In genomic region chr11:45676522-45677095, GRCh38 we compare ENCODE assay signal across 12 cellular contexts. TPM values are rescaled to one million over a fixed set of nuclear protein-coding genes. Genes with fewer than 3 reads are reported as not detected.
DNase-seq lines count a peak whose midpoint lies in the region; ATAC-seq and TF ChIP-seq lines count a peak whose summit lies in the region.
"Had no signal": no experiment of that assay in that cellular context is flagged by ENCODE, and none has a peak within 500 bp of the region (broad histone marks: within the 10 kb centered on the region; RNA-seq: fewer than 3 reads in every experiment).

No MANE protein-coding gene starts in this region.

- ATAC-seq in GM18498 (IDR thresholded peaks at IDR 0.05; ENCODE audit: unreplicated experiment) (peak; percentile 87), GM19395 (IDR thresholded peaks at IDR 0.05; ENCODE audit: unreplicated experiment) (peak; percentile 92), HG02678 (IDR thresholded peaks at IDR 0.05; ENCODE audit: unreplicated experiment) (peak; percentile 88), HG03432 (IDR thresholded peaks at IDR 0.05; ENCODE audit: unreplicated experiment) (peak; percentile 94), psoas muscle (no peak)

- peaks cover 4% of the 10 kb centered on the region for H3K27me3 Mint-ChIP-seq in mesothelial cell of epicardium (ENCODE audit: low read depth)

- H3K4me3 Mint-ChIP-seq in mesothelial cell of epicardium, result no peak overlapping the region

- no peak overlapping the region for H3K27ac ChIP-seq in psoas muscle
- H3K27ac ChIP-seq: esophagus squamous epithelium, KMS-11, SJCRH30 had no signal

- TF ChIP-seq CTCF in psoas muscle (IDR thresholded peaks at IDR 0.05), result no peak
- TF ChIP-seq CTCF in mesothelial cell of epicardium (IDR thresholded peaks at IDR 0.05; ENCODE audit: unreplicated experiment), result no peak

- no peaks in the 10 kb centered on the region for H3K36me3 ChIP-seq in psoas muscle (ENCODE audit: insufficient read depth in 1 of 2, low read depth in 1 of 2)
- H3K36me3 ChIP-seq: esophagus squamous epithelium, SJCRH30 had no signal

- no peaks in the 10 kb centered on the region for H3K9me3 Mint-ChIP-seq in mesothelial cell of epicardium

- H3K4me1 Mint-ChIP-seq in mesothelial cell of epicardium, result no peaks in the 10 kb centered on the region

- no peak overlapping the region for H3K4me3 ChIP-seq in psoas muscle
- H3K4me3 ChIP-seq: esophagus squamous epithelium, SJCRH30 had no signal

- H3K27me3 ChIP-seq in psoas muscle (ENCODE audit: insufficient read depth in 3 of 3, low read length in 2 of 3), result no peaks in the 10 kb centered on the region
- H3K27me3 ChIP-seq: esophagus squamous epithelium had no signal

- H3K27ac Mint-ChIP-seq in mesothelial cell of epicardium, result no peak overlapping the region

- no peak for DNase-seq in activated naive CD4-positive, alpha-beta T cell (lab: John Stamatoyannopoulos, UW)
- DNase-seq in psoas muscle, result no peak
- no peak for DNase-seq in stimulated activated naive CD4-positive, alpha-beta T cell (lab: John Stamatoyannopoulos, UW)
- no peak for DNase-seq in mesothelial cell of epicardium (ENCODE audit: low spot score in 2 of 2, unreplicated experiment in 2 of 2)
- DNase-seq: esophagus squamous epithelium, NCI-H2081, SJCRH30 had no signal

- H3K36me3 Mint-ChIP-seq in mesothelial cell of epicardium, result no peaks in the 10 kb centered on the region

- intact Hi-C loops in psoas muscle (cut with DNase I), result no loop called here

- H3K4me1 ChIP-seq in psoas muscle, result no peaks in the 10 kb centered on the region
- H3K4me1 ChIP-seq: esophagus squamous epithelium, SJCRH30 had no signal

- WGBS in psoas muscle, 3 donors, result 95 to 97% (median 97%) methylated on average over 7 of the region's 7 CpGs

- no peaks in the 10 kb centered on the region for H3K9me3 ChIP-seq in psoas muscle
- H3K9me3 ChIP-seq: esophagus squamous epithelium, SJCRH30 had no signal

RNA-seq across cellular contexts. Expression of gene CHST1, which starts 11.2 kb away (rescaled TPM):
- total RNA-seq in psoas muscle (10 to 100 TPM in 2 of 4 donors, 1 to 10 TPM in 2; 3.2 to 21.4 (median 9.5) TPM), mesothelial cell of epicardium (1.0 to 1.6 TPM (median 1.4 TPM) in 3 replicates)
- polyA plus RNA-seq in psoas muscle, result 1 to 10 TPM; 1.2 to 5.8 (median 1.6) TPM
- total RNA-seq: SJCRH30 had no signal

Comparison
In these comparisons a context has a peak if more than half of its experiments do, and no peak if none do; other contexts are left out.
1. ATAC-seq: peak in GM18498 (single experiment), GM19395 (single experiment), HG02678 (single experiment) and HG03432 (single experiment); none in psoas muscle (0 of 4).